ENCODE assay signal across 16 cellular contexts in genomic region chr6:45970326-45970725, GRCh38. TPM values are rescaled to one million over a fixed set of nuclear protein-coding genes. Genes with fewer than 3 reads are reported as not detected.
A peak's percentile ranks its signal among the peaks of the same experiment; 100 is the strongest.
DNase-seq lines count a peak whose midpoint lies in the region; ATAC-seq, FAIRE-seq and TF ChIP-seq lines count a peak whose summit lies in the region.
"Had no signal": no experiment of that assay in that cellular context is flagged by ENCODE, and none has a peak within 500 bp of the region (broad histone marks: within the 10 kb centered on the region; RNA-seq: fewer than 3 reads in every experiment).

No MANE protein-coding gene starts in this region.

- H3K27me3 ChIP-seq in GM12878 (replicated peaks in 1 of 2; ENCODE audit: control insufficient read depth in 2 of 2, insufficient read depth in 2 of 2, low read length in 1 of 2) = no peaks in the 10 kb centered on the region
- H3K27me3 ChIP-seq in small intestine (ENCODE audit: control insufficient read depth in 2 of 2, insufficient read depth in 2 of 2, low read length in 2 of 2) = no peaks in the 10 kb centered on the region
- H3K27me3 ChIP-seq: SJCRH30 had no signal

- POLR2A ChIA-PET in GM12878 (lab: Charles Lee) = interaction anchor here (0.7 kb wide), 1 partner anchor 661 kb away, joined by 3 read pairs; no protein-coding TSS in a partner anchor

- no TSS peak for BruUV-seq in GM12878 (replicated peaks; lab: Mats Ljungman, UMichigan)

- no peaks in the 10 kb centered on the region for H3K36me3 ChIP-seq in GM12878 (ENCODE audit: control insufficient read depth in 2 of 2, insufficient read depth in 2 of 2, low read length in 1 of 2)
- H3K36me3 ChIP-seq in small intestine (ENCODE audit: control insufficient read depth in 2 of 2, insufficient read depth in 2 of 2, low read length in 2 of 2) = peaks cover 0 to 2% of the 10 kb centered on the region in 2 donors
- H3K36me3 ChIP-seq: SJCRH30 had no signal

- no peak overlapping the region for H3K9ac ChIP-seq in GM12878 (ENCODE audit: control insufficient read depth, insufficient read depth, low read length)

- H3K27ac ChIP-seq in GM12878 (ENCODE audit: control insufficient read depth, insufficient read depth) (no peak overlapping the region), small intestine (ENCODE audit: low read depth in 1 of 2, low read length in 1 of 2) (peak overlapping the region in 1 of 2 donors; percentile 76)
- H3K27ac ChIP-seq: HL-60, SJCRH30 had no signal

- CTCF ChIA-PET in GM12878 (lab: Yijun Ruan, JAX) = no interaction called here

- H3K4me3 ChIP-seq in NB4 (ENCODE audit: low read depth, low read length) = no peak overlapping the region
- H3K4me3 ChIP-seq in GM12878 = no peak overlapping the region
- H3K4me3 ChIP-seq in small intestine (ENCODE audit: low read depth in 1 of 2, low read length in 2 of 2) = no peak overlapping the region
- H3K4me3 ChIP-seq: SJCRH30 had no signal

- TF ChIP-seq CTCF in NB4 (IDR thresholded peaks at IDR 0.05; ENCODE audit: low read depth, low read length) = no peak
- no peak for TF ChIP-seq CTCF in GM12878 (IDR thresholded peaks at IDR 0.05 in 2 of 3, conservative IDR thresholded peaks at IDR 0.05 in 1 of 3; ENCODE audit: control insufficient read depth in 2 of 3, extremely low read depth in 1 of 3, insufficient read depth in 1 of 3, low read depth in 3 of 3, low read length in 3 of 3)

- no peak for TF ChIP-seq RAD21 in GM12878 (IDR thresholded peaks at IDR 0.05; ENCODE audit: insufficient read depth, low read depth, low read length)

- no peaks in the 10 kb centered on the region; the same call in 2 of the 3 replicates for H3K9me3 ChIP-seq in GM12878 (replicated peaks; ENCODE audit: control insufficient read depth, insufficient read depth, low read length)
- H3K9me3 ChIP-seq in small intestine (ENCODE audit: control insufficient read depth, low read depth) = no peaks in the 10 kb centered on the region
- H3K9me3 ChIP-seq: SJCRH30 had no signal

- no peak for TF ChIP-seq EP300 in GM12878 (IDR thresholded peaks at IDR 0.05; ENCODE audit: borderline replicate concordance in 1 of 2, control insufficient read depth in 1 of 2, low read depth in 2 of 2, low read length in 2 of 2)

- FAIRE-seq in GM12878 (lab: Jason Lieb, UNC) = no peak
- no peak for FAIRE-seq in small intestine (lab: Jason Lieb, UNC)
- FAIRE-seq: A204.1, endothelial cell of umbilical vein had no signal

- SMC1A ChIA-PET in GM12878 (lab: Charles Lee; ENCODE audit: uncharacterized antibody, unreplicated experiment) = no interaction called here

- no peak for ATAC-seq in GM12878
- ATAC-seq in GM19351 (IDR thresholded peaks at IDR 0.05; ENCODE audit: unreplicated experiment) = no peak
- ATAC-seq: natural killer cell had no signal

- RAD21 ChIA-PET in GM12878 (lab: Charles Lee; ENCODE audit: unreplicated experiment) = no interaction called here

- whole genome bisulfite sequencing in GM12878 (ENCODE audit: insufficient coverage, insufficient replicate concordance, low lambda C conversion rate, missing lambda C conversion rate) = 0% methylated on average over 2 of the region's 2 CpGs
- WGBS in small intestine, 3 donors = 12 to 24% (median 24%) methylated on average over 2 of the region's 2 CpGs

- in situ Hi-C loops in GM12878 (cut with MboI) = no loop called here

- no peaks in the 10 kb centered on the region for H3K79me2 ChIP-seq in GM12878 (ENCODE audit: control insufficient read depth, insufficient read depth, low read length)

- intact Hi-C loops in GM12878 (cut with micrococcal nuclease; ENCODE audit: unreplicated experiment) = no loop called here

- H2AFZ ChIP-seq in GM12878 (ENCODE audit: control insufficient read depth, low read depth, low read length) = no peak overlapping the region

- TF ChIP-seq POLR2A in NB4 (IDR thresholded peaks at IDR 0.05; ENCODE audit: extremely low read depth, insufficient read length) (no peak), GM12878 (IDR thresholded peaks at IDR 0.05; ENCODE audit: low read depth, low read length) (no peak)

- H3K4me2 ChIP-seq in GM12878 (ENCODE audit: control insufficient read depth, insufficient read depth) = no peak overlapping the region

- H3K4me1 ChIP-seq in GM12878 (ENCODE audit: control insufficient read depth, insufficient read depth, low read length) = no peaks in the 10 kb centered on the region
- H3K4me1 ChIP-seq in small intestine (ENCODE audit: control insufficient read depth in 2 of 2, insufficient read depth in 1 of 2, low read depth in 1 of 2, low read length in 1 of 2) = peaks cover 5 to 6% of the 10 kb centered on the region in 2 donors

- no peaks in the 10 kb centered on the region for H4K20me1 ChIP-seq in GM12878 (ENCODE audit: control insufficient read depth, insufficient read depth)

- DNase-seq in NCI-H2029 treated with DMSO at 0.1 percent for 48 hours (lab: John Stamatoyannopoulos, UW) = peak; percentile 10
- no peak for DNase-seq in NCI-H2029 (lab: John Stamatoyannopoulos, UW)
- peak; percentile 49 for DNase-seq in NB4 (ENCODE audit: low read depth)
- no peak for DNase-seq in GM12878 (ENCODE audit: low read depth, low spot score)
- peak; percentile 40 for DNase-seq in small intestine
- no peak for DNase-seq in DMS79 (lab: John Stamatoyannopoulos, UW)
- DNase-seq in HPDE6-E6E7 (ENCODE audit: extremely low spot score) = no peak
- DNase-seq: activated naive CD8-positive, alpha-beta T cell treated with anti-CD3 and anti-CD28 coated beads, Interleukin-2, amount 10 ng/mL, durations not matched to agents 7 days and 5 days; H7; natural killer cell; NCI-H510A; SJCRH30 had no signal

TF ChIP-seq in GM12878, 131 proteins besides CTCF, POLR2A, EP300 and RAD21:
- TF ChIP-seq RELA (IDR thresholded peaks at IDR 0.05; ENCODE audit: borderline replicate concordance, partially characterized antibody) (no peak), PKNOX1 (IDR thresholded peaks at IDR 0.05) (no peak), SPI1 (IDR thresholded peaks at IDR 0.05; ENCODE audit: borderline replicate concordance, insufficient read depth, low read depth, low read length) (peak; percentile 66)

RNA-seq across cellular contexts. Expression of gene CLIC5, which starts 45.3 kb away (rescaled TPM):
- total RNA-seq in GM12878 (2013; cell fraction: nucleolus; rRNA removed) = 0.17 and 0.40 TPM in 2 replicates
- total RNA-seq in GM12878 (2014; rRNA removed) = not detected in 2 replicates
- total RNA-seq in GM12878 (2014; rRNA removed; fragmentation: Illumina TruSeq; extraction: Trizol) = not detected in 2 replicates
- total RNA-seq in GM12878 (2021) = not detected in 2 replicates
- not detected for polyA plus RNA-seq in GM12878 (2011; ENCODE audit: low read depth)
- 0.04 and 0.08 TPM in 2 replicates for polyA plus RNA-seq in GM12878 (2011; rRNA removed)
- polyA plus RNA-seq in GM12878 (2011; cell fraction: cytosol; rRNA removed) = not detected in 2 replicates
- 0.01 and 0.13 TPM in 2 replicates for polyA plus RNA-seq in GM12878 (2011; cell fraction: nucleus; rRNA removed)
- polyA plus RNA-seq in GM12878 (2012) = 0.11 TPM in 2 replicates
- 0.01 TPM in 1 of 2 replicates, not detected in the other for polyA plus RNA-seq in GM12878 (2014; fragmentation: Illumina TruSeq; extraction: Trizol)
- polyA plus RNA-seq in GM12878 (2014; fragmentation: Nextera tagmentation; extraction: Ambion mirVana) = under 1 TPM in 1 of 2 experiments, not detected in 1; 0.02 TPM
- polyA plus RNA-seq in GM12878 (2014; rRNA removed) = 0.01 TPM in 1 of 2 replicates, not detected in the other
- not detected for polyA plus RNA-seq in GM12878 (2016; fragmentation: Nextera tagmentation; extraction: Ambion mirVana)
- polyA minus RNA-seq in GM12878 (2011; rRNA and poly(A)+ RNA removed) = not detected in 2 replicates
- polyA minus RNA-seq in GM12878 (2011; cell fraction: cytosol; rRNA and poly(A)+ RNA removed) = not detected in 2 replicates
- not detected in 2 replicates for polyA minus RNA-seq in GM12878 (2011; cell fraction: nucleus; rRNA and poly(A)+ RNA removed)
- polyA plus RNA-seq in small intestine = 10 to 100 TPM in 2 of 3 donors, 1 to 10 TPM in 1; 9.3 to 24.0 (median 19.5) TPM
- polyA plus RNA-seq: endothelial cell of umbilical vein had no signal

Comparison
In these comparisons a context has a peak if more than half of its experiments do, and no peak if none do; other contexts are left out.
1. DNase-seq: peak in NCI-H2029 treated with DMSO at 0.1 percent for 48 hours (single experiment), NB4 (single experiment) and small intestine (single experiment); none in NCI-H2029 (single experiment), GM12878 (single experiment), DMS79 (single experiment) and HPDE6-E6E7 (single experiment).
2. RNA of gene CLIC5, which starts 45.3 kb away (polyA plus RNA-seq): 9.3 to 24.0 TPM in small intestine; 0.01 to 0.13 TPM in GM12878; every median in the first group is over 4 times any median in the second.